ENCODE assay signal across 19 cellular contexts in genomic region chr10:118922226-118922625, GRCh38.
DNase-seq lines count a peak whose midpoint lies in the region; ATAC-seq and TF ChIP-seq lines count a peak whose summit lies in the region.
"Had no signal": no experiment of that assay in that cellular context is flagged by ENCODE, and none has a peak within 500 bp of the region (broad histone marks: within the 10 kb centered on the region; RNA-seq: fewer than 3 reads in every experiment).

No MANE protein-coding gene starts in this region.

- H3K27me3 ChIP-seq in tibial nerve = no peaks in the 10 kb centered on the region

- H3K27ac ChIP-seq in tibial nerve = no peak overlapping the region
- H3K27ac ChIP-seq: SK-N-MC, WERI-Rb-1 had no signal

- no peak for TF ChIP-seq POLR2A in tibial nerve (IDR thresholded peaks at IDR 0.05)

- ATAC-seq in GM21619 (IDR thresholded peaks at IDR 0.05; ENCODE audit: unreplicated experiment) = no peak
- no peak for ATAC-seq in HG02798 (IDR thresholded peaks at IDR 0.05; ENCODE audit: poor library complexity, unreplicated experiment)
- no peak for ATAC-seq in HG02885 (IDR thresholded peaks at IDR 0.05; ENCODE audit: poor library complexity, unreplicated experiment)
- ATAC-seq: activated naive CD8-positive, alpha-beta T cell treated with anti-CD3 and anti-CD28 coated beads, Interleukin-2, amount 50 U/mL, for 24 hours; stimulated activated naive CD8-positive, alpha-beta T cell treated with anti-CD3 and anti-CD28 coated beads, Interleukin-15, Interleukin-2, amounts not matched to agents 100 U/mL and 50 U/mL, for 24 hours had no signal

- DNase-seq in LNCaP clone FGC (ENCODE audit: low read depth) (peak; percentile 19), astrocyte of the spinal cord (ENCODE audit: low read depth, low spot score) (peak; percentile 9), kidney tubule cell (ENCODE audit: low spot score) (peak; percentile 35), tibial nerve (ENCODE audit: low spot score in 2 of 2) (peak; percentile 23 to 35)
- DNase-seq: activated CD8-positive, alpha-beta memory T cell treated with anti-CD3 and anti-CD28 coated beads, Interleukin-2, amount 50 U/mL, for 48 hours; activated effector memory CD4-positive, alpha-beta T cell treated with Interleukin-2 at 50 U/mL for 16 hours; activated naive CD8-positive, alpha-beta T cell treated with anti-CD3 and anti-CD28 coated beads, Interleukin-2, amount 50 U/mL, for 24 hours; AML-193; NCI-H82; stimulated activated CD4-positive, alpha-beta T cell treated with anti-CD3 and anti-CD28 coated beads, Interleukin-4, amount 100 ng/mL, for 1 hour; stimulated activated naive CD8-positive, alpha-beta T cell treated with anti-CD3 and anti-CD28 coated beads, Interleukin-15, Interleukin-2, amounts not matched to agents 100 U/mL and 50 U/mL, for 24 hours; trophoblast cell; WERI-Rb-1 had no signal

- in situ Hi-C loops in astrocyte of the spinal cord (cut with HindIII; ENCODE audit: low sequenced_read_pairs) = no loop called here

- no peak for TF ChIP-seq CTCF in LNCaP clone FGC (IDR thresholded peaks at IDR 0.05; ENCODE audit: control insufficient read depth, extremely low read depth, insufficient read depth)
- no peak for TF ChIP-seq CTCF in astrocyte of the spinal cord (IDR thresholded peaks at IDR 0.05; ENCODE audit: low read depth, low read length)
- no peak for TF ChIP-seq CTCF in tibial nerve (IDR thresholded peaks at IDR 0.05)

- no peak overlapping the region for H3K4me3 ChIP-seq in LNCaP clone FGC (ENCODE audit: low read depth, low read length)
- H3K4me3 ChIP-seq in astrocyte of the spinal cord (ENCODE audit: low read depth, low read length) = no peak overlapping the region
- no peak overlapping the region for H3K4me3 ChIP-seq in tibial nerve
- H3K4me3 ChIP-seq: HAP-1, SK-N-MC, smooth muscle cell had no signal

- WGBS in tibial nerve, 2 donors = 22 to 33% methylated on average over 1 of the region's 1 CpG

- H3K9me3 ChIP-seq in tibial nerve = no peaks in the 10 kb centered on the region
- H3K9me3 ChIP-seq: HAP-1 had no signal

- H3K4me1 ChIP-seq in tibial nerve = peaks cover 0 to 6% (median 0%) of the 10 kb centered on the region in 4 donors
- H3K4me1 ChIP-seq: HAP-1 had no signal

- H3K36me3 ChIP-seq in tibial nerve = no peaks in the 10 kb centered on the region
- H3K36me3 ChIP-seq: HAP-1, WERI-Rb-1 had no signal

- TF ChIP-seq EP300 in tibial nerve (IDR thresholded peaks at IDR 0.05) = peak in 1 of 2 donors; percentile 26
